11 cellular contexts compared by ENCODE assay signal in the genomic region with DNA sequence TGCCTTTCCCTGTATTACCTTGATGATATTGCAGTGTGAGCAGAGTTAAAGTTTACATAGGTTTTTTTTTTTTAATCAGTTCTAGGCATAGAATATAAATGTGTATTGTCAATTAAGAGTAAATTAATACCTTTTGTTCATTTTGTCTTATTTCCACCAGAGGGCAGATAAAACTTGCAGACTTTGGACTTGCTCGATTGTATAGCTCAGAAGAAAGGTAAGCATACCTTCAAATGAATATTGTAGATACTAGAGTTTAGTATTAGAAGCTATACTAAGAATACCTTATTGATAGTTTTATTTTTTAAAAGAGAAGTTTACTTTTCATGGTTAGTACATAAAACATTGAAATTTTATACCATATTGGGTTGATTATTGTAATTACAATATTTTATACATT.
DNase-seq lines count a peak whose midpoint lies in the region; TF ChIP-seq lines count a peak whose summit lies in the region.
"Had no signal": no experiment of that assay in that cellular context is flagged by ENCODE, and none has a peak within 500 bp of the region (broad histone marks: within the 10 kb centered on the region; RNA-seq: fewer than 3 reads in every experiment).

No MANE protein-coding gene starts in this region.

- TF ChIP-seq CTCF in Calu3 (IDR thresholded peaks at IDR 0.05; ENCODE audit: unreplicated experiment) (peak; percentile 38), astrocyte of the spinal cord (IDR thresholded peaks at IDR 0.05; ENCODE audit: low read depth, low read length) (peak; percentile 18), liver (IDR thresholded peaks at IDR 0.05; ENCODE audit: low read depth, low read length, missing input control) (peak; percentile 14), transverse colon (IDR thresholded peaks at IDR 0.05) (peak in 1 of 5 experiments; percentile 17)

- peaks cover 0 to 8% (median 2%) of the 10 kb centered on the region in 4 donors for H3K36me3 ChIP-seq in liver (ENCODE audit: control insufficient read depth in 4 of 4, insufficient read depth in 3 of 4, low read depth in 1 of 4, low read length in 3 of 4)
- H3K36me3 ChIP-seq in transverse colon, result peaks cover 0 to 5% (median 0%) of the 10 kb centered on the region in 4 donors

- H3K27ac Mint-ChIP-seq in Calu3 (ENCODE audit: unreplicated experiment), result no peak overlapping the region
- H3K27ac Mint-ChIP-seq: activated T-helper 17 cell treated with anti-CD3 and anti-CD28 coated beads, Interleukin-2, amount 50 U/mL, for 72 hours; IgD-negative memory B cell had no signal

- no peak overlapping the region for H3K9ac ChIP-seq in liver (ENCODE audit: low read depth in 1 of 2, low read length in 2 of 2)

- CTCF ChIA-PET in Calu3 (lab: Charles Lee), result interaction anchor here (0.5 to 2.2 kb wide), 11 partner anchors 9 to 175 kb away, joined by 3 to 12 read pairs (median 3); no protein-coding TSS in a partner anchor

- H3K9me3 Mint-ChIP-seq in Calu3 (ENCODE audit: low read depth, unreplicated experiment), result no peaks in the 10 kb centered on the region
- H3K9me3 Mint-ChIP-seq: activated T-helper 17 cell treated with anti-CD3 and anti-CD28 coated beads, Interleukin-2, amount 50 U/mL, for 72 hours; IgD-negative memory B cell had no signal

- no peaks in the 10 kb centered on the region for H3K27me3 Mint-ChIP-seq in Calu3 (ENCODE audit: unreplicated experiment)
- H3K27me3 Mint-ChIP-seq: activated T-helper 17 cell treated with anti-CD3 and anti-CD28 coated beads, Interleukin-2, amount 50 U/mL, for 72 hours; IgD-negative memory B cell had no signal

- TF ChIP-seq RAD21 in liver (IDR thresholded peaks at IDR 0.05), result peak; percentile 40 to 64

- intact Hi-C loops in Calu3 (cut with micrococcal nuclease; ENCODE audit: unreplicated experiment), result no loop called here
- intact Hi-C loops in transverse colon (cut with DNase I; ENCODE audit: low total_unique reads), result no loop called here

- H3K4me1 Mint-ChIP-seq in Calu3 (ENCODE audit: low read depth, unreplicated experiment), result no peaks in the 10 kb centered on the region
- H3K4me1 Mint-ChIP-seq: activated T-helper 17 cell treated with anti-CD3 and anti-CD28 coated beads, Interleukin-2, amount 50 U/mL, for 72 hours had no signal

- no peaks in the 10 kb centered on the region for H3K9me3 ChIP-seq in liver (ENCODE audit: control insufficient read depth in 4 of 4, low read length in 3 of 4)
- no peaks in the 10 kb centered on the region for H3K9me3 ChIP-seq in transverse colon

- no peak for DNase-seq in Calu3
- peak; percentile 7 for DNase-seq in KBM-7
- DNase-seq in astrocyte of the spinal cord (ENCODE audit: low read depth, low spot score), result no peak
- no peak for DNase-seq in H4 (ENCODE audit: low spot score)
- no peak for DNase-seq in HCEC 1CT
- no peak for DNase-seq in transverse colon
- DNase-seq: NCI-H2081, substantia nigra had no signal

- BruUV-seq in Calu3 (replicated peaks; lab: Mats Ljungman, UMichigan), result no TSS peak

- WGBS in liver, result 41% methylated on average over 1 of the region's 1 CpG
- WGBS in transverse colon (ENCODE audit: low coverage in 1 of 2), 2 donors, result 50 to 56% methylated on average over 1 of the region's 1 CpG

- H3K4me3 Mint-ChIP-seq in Calu3 (ENCODE audit: low read depth, unreplicated experiment), result no peak overlapping the region
- H3K4me3 Mint-ChIP-seq: activated T-helper 17 cell treated with anti-CD3 and anti-CD28 coated beads, Interleukin-2, amount 50 U/mL, for 72 hours; IgD-negative memory B cell had no signal

- in situ Hi-C loops in KBM-7 (cut with MboI; ENCODE audit: low pct_unique_long_range_greater_than_20kb, low sequenced_read_pairs), result no loop called here
- in situ Hi-C loops in astrocyte of the spinal cord (cut with HindIII; ENCODE audit: low sequenced_read_pairs), result no loop called here
- in situ Hi-C loops in transverse colon (cut with MboI; ENCODE audit: low pct_ligation_motif_present in 1 of 4, low pct_unique_long_range_greater_than_20kb in 1 of 4, low sequenced_read_pairs in 3 of 4), result loop anchor here in 2 of 4 donors (5.0 to 25.0 kb wide), 2 partner anchors 150 to 460 kb away; no protein-coding TSS in a partner anchor

- no peak overlapping the region for H3K27ac ChIP-seq in liver (ENCODE audit: low read depth in 1 of 2, low read length in 2 of 2)
- no peak overlapping the region for H3K27ac ChIP-seq in transverse colon

- peaks cover 29% of the 10 kb centered on the region for H3K36me3 Mint-ChIP-seq in Calu3 (ENCODE audit: insufficient read depth, unreplicated experiment)

- no peak for TF ChIP-seq POLR2A in transverse colon (IDR thresholded peaks at IDR 0.05)

- H3K27me3 ChIP-seq in liver (ENCODE audit: control insufficient read depth in 4 of 4, insufficient read depth in 4 of 4, low read length in 3 of 4) (no peaks in the 10 kb centered on the region), transverse colon (no peaks in the 10 kb centered on the region)

- H3K4me3 ChIP-seq in astrocyte of the spinal cord (ENCODE audit: low read depth, low read length) (no peak overlapping the region), liver (ENCODE audit: low read depth in 1 of 3, low read length in 3 of 3) (no peak overlapping the region), transverse colon (no peak overlapping the region)

- peaks cover 0 to 1% (median 0%) of the 10 kb centered on the region in 4 donors for H3K4me1 ChIP-seq in liver (ENCODE audit: control insufficient read depth in 4 of 4, insufficient read depth in 4 of 4, low read length in 3 of 4)
- no peaks in the 10 kb centered on the region for H3K4me1 ChIP-seq in transverse colon

- no peak for TF ChIP-seq EP300 in transverse colon (IDR thresholded peaks at IDR 0.05; ENCODE audit: low read depth)

TF ChIP-seq in liver, 16 proteins besides CTCF, POLR2A, EP300 and RAD21:
- TF ChIP-seq HNF4A (conservative IDR thresholded peaks at IDR 0.05) (peak; percentile 68 to 82), HNF4G (IDR thresholded peaks at IDR 0.05) (peak; percentile 45), YY1 (IDR thresholded peaks at IDR 0.05) (no peak), FOXA1 (IDR thresholded peaks at IDR 0.05) (no peak), GABPA (IDR thresholded peaks at IDR 0.05 in 1 of 2, conservative IDR thresholded peaks at IDR 0.05 in 1 of 2) (no peak)
- TF ChIP-seq, protein P1, sequence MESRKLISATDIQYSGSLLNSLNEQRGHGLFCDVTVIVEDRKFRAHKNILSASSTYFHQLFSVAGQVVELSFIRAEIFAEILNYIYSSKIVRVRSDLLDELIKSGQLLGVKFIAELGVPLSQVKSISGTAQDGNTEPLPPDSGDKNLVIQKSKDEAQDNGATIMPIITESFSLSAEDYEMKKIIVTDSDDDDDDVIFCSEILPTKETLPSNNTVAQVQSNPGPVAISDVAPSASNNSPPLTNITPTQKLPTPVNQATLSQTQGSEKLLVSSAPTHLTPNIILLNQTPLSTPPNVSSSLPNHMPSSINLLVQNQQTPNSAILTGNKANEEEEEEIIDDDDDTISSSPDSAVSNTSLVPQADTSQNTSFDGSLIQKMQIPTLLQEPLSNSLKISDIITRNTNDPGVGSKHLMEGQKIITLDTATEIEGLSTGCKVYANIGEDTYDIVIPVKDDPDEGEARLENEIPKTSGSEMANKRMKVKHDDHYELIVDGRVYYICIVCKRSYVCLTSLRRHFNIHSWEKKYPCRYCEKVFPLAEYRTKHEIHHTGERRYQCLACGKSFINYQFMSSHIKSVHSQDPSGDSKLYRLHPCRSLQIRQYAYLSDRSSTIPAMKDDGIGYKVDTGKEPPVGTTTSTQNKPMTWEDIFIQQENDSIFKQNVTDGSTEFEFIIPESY (IDR thresholded peaks at IDR 0.05), result no peak
